10 cellular contexts compared by ENCODE assay signal in the genomic region with DNA sequence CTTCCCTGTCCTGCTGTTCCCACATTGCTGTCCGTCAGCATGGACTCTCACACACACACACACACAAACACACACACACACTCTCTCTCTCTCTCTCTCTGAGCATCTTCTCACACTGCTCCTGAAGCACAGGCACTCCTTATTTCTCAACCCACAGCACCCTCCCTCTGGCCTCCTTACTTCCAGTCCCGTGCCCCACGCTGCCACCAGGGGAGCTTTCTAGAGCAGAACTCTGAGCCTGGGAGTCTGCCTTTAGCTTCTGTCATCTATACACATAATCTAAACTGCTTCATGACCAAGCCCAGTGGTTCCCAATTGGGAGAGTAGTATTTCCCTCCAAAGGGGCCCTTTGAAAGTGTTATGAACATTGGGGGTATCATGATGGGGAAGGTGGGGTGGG. TPM values are rescaled to one million over a fixed set of nuclear protein-coding genes. Genes with fewer than 3 reads are reported as not detected.
DNase-seq lines count a peak whose midpoint lies in the region; ATAC-seq, FAIRE-seq and TF ChIP-seq lines count a peak whose summit lies in the region.
"Had no signal": no experiment of that assay in that cellular context is flagged by ENCODE, and none has a peak within 500 bp of the region (broad histone marks: within the 10 kb centered on the region; RNA-seq: fewer than 3 reads in every experiment).

No MANE protein-coding gene starts in this region.

- H3K36me3 ChIP-seq in H7 (replicated peaks; ENCODE audit: control insufficient read depth, insufficient read depth, low read length) (no peaks in the 10 kb centered on the region; the same call in 1 of the 2 replicates), K562 (ENCODE audit: control insufficient read depth, insufficient read depth, low read length) (no peaks in the 10 kb centered on the region)

- H3K9me1 ChIP-seq in K562 (ENCODE audit: control insufficient read depth, insufficient read depth, low read length) = no peaks in the 10 kb centered on the region

- no peak overlapping the region for H2AFZ ChIP-seq in K562 (ENCODE audit: low read depth, low read length)

- peaks cover 97 to 99% (median 98%) of the 10 kb centered on the region in 3 donors for H3K4me1 Mint-ChIP-seq in T-cell

- DNase-seq in H7 = peak; percentile 37
- peak in 28 of 34 experiments; percentile 21 to 56 (median 40) for DNase-seq in T-cell
- no peak for DNase-seq in K562 (ENCODE audit: extremely low read depth in 1 of 4, low spot score in 3 of 4)
- DNase-seq in retinal pigment epithelial cell (ENCODE audit: low read depth) = no peak
- no peak for DNase-seq in pons (ENCODE audit: low spot score)
- DNase-seq in NOMO-1 (lab: John Stamatoyannopoulos, UW; ENCODE audit: unreplicated experiment in 2 of 2) = no peak
- DNase-seq: GOT3, MM.1S, NCI-H774 had no signal

- no peak for FAIRE-seq in K562 (lab: Jason Lieb, UNC)

- in situ Hi-C loops in K562 (cut with MboI) = no loop called here

- no peaks in the 10 kb centered on the region for H3K27me3 Mint-ChIP-seq in T-cell

- no peak for TF ChIP-seq POLR2A in K562 (conservative IDR thresholded peaks at IDR 0.05)

- no peak for TF ChIP-seq EP300 in K562 (IDR thresholded peaks at IDR 0.05; ENCODE audit: low read length)

- no peak overlapping the region for H3K9ac ChIP-seq in K562 (ENCODE audit: insufficient read depth in 1 of 2, low read depth in 2 of 2, low read length in 2 of 2)

- no peak for TF ChIP-seq RAD21 in K562 (CRISPR knock-in tag; conservative IDR thresholded peaks at IDR 0.05 in 1 of 2, IDR thresholded peaks at IDR 0.05 in 1 of 2)

- no peak overlapping the region for H3K4me2 ChIP-seq in K562 (ENCODE audit: insufficient read depth, low read length)

- H3K4me1 ChIP-seq in K562 (replicated peaks in 1 of 2; ENCODE audit: control insufficient read depth in 2 of 2, insufficient read depth in 2 of 2, low read length in 2 of 2) = no peaks in the 10 kb centered on the region

- no peaks in the 10 kb centered on the region for H3K9me3 Mint-ChIP-seq in T-cell

- CTCF ChIA-PET in T-cell (lab: Charles Lee) = interaction anchor here (0.7 to 2.2 kb wide), 6 partner anchors 27 to 572 kb away, joined by 3 to 12 read pairs (median 6); no protein-coding TSS in a partner anchor
- CTCF ChIA-PET in K562 (lab: Yijun Ruan, JAX; ENCODE audit: low intra/inter-chr PET ratio) = no interaction called here

- intact Hi-C loops in K562 (cut with micrococcal nuclease) = no loop called here

- peaks cover 11% of the 10 kb centered on the region; the same call in 1 of the 2 replicates for H4K20me1 ChIP-seq in K562 (replicated peaks; ENCODE audit: control insufficient read depth, insufficient read depth, low read length)

- no TSS peak for BruUV-seq in K562 (replicated peaks; lab: Mats Ljungman, UMichigan)

- WGBS in K562 (ENCODE audit: insufficient coverage, low coverage, missing lambda C conversion rate) = 0% methylated on average over 3 of the region's 3 CpGs

- H3K27ac Mint-ChIP-seq in T-cell = peak overlapping the region; percentile 96 to 97

- no peaks in the 10 kb centered on the region for H3K79me2 ChIP-seq in K562 (ENCODE audit: control insufficient read depth, insufficient read depth, low read length)

- POLR2A ChIA-PET in T-cell (lab: Charles Lee) (interaction anchor here in 1 of 2 donors (1.0 to 1.3 kb wide), 2 partner anchors 9 to 32 kb away, joined by 3 read pairs; no protein-coding TSS in a partner anchor), K562 (lab: Yijun Ruan, JAX) (interaction anchor here (0.6 to 1.0 kb wide), 2 partner anchors 18 to 721 kb away, joined by 3 to 4 read pairs; no protein-coding TSS in a partner anchor)

- TF ChIP-seq CTCF in K562 (IDR thresholded peaks at IDR 0.05 in 2 of 3, conservative IDR thresholded peaks at IDR 0.05 in 1 of 3; ENCODE audit: insufficient read depth in 2 of 3, low read depth in 1 of 3, low read length in 3 of 3) (peak; percentile 8 to 20 (median 11); a peak in 1 of 6 replicates), retinal pigment epithelial cell (conservative IDR thresholded peaks at IDR 0.05; ENCODE audit: low read depth, low read length) (peak; percentile 6)

- H3K27me3 ChIP-seq in H7 (ENCODE audit: control insufficient read depth, insufficient read depth, low read length) = no peaks in the 10 kb centered on the region
- peaks cover 21 to 44% of the 10 kb centered on the region in 2 experiments; a peak in 4 of 5 replicates for H3K27me3 ChIP-seq in K562 (ENCODE audit: control insufficient read depth in 2 of 2, insufficient read depth in 2 of 2, low read length in 2 of 2)

- H3K4me3 ChIP-seq in H7 (ENCODE audit: insufficient read depth, low read depth, low read length) (no peak overlapping the region), K562 (no peak overlapping the region), retinal pigment epithelial cell (ENCODE audit: low read length) (no peak overlapping the region)

- peaks cover 39% of the 10 kb centered on the region for H3K36me3 Mint-ChIP-seq in T-cell

- H3K27ac ChIP-seq in K562 (ENCODE audit: extremely low read depth, low read depth, low read length) = no peak overlapping the region

- ATAC-seq in T-cell (replicated peaks in 1 of 4) (no peak), K562 (peak; percentile 71), GM21447 (IDR thresholded peaks at IDR 0.05; ENCODE audit: unreplicated experiment) (no peak)

- H3K4me3 Mint-ChIP-seq in T-cell = peak overlapping the region; percentile 14 to 82 (median 51)

- H3K9me3 ChIP-seq in K562 (replicated peaks; ENCODE audit: control insufficient read depth, insufficient read depth, low read depth, low read length) = no peaks in the 10 kb centered on the region

TF ChIP-seq in K562, 482 proteins besides CTCF, POLR2A, EP300 and RAD21 (continues in another document):
- TF ChIP-seq, protein P1, sequence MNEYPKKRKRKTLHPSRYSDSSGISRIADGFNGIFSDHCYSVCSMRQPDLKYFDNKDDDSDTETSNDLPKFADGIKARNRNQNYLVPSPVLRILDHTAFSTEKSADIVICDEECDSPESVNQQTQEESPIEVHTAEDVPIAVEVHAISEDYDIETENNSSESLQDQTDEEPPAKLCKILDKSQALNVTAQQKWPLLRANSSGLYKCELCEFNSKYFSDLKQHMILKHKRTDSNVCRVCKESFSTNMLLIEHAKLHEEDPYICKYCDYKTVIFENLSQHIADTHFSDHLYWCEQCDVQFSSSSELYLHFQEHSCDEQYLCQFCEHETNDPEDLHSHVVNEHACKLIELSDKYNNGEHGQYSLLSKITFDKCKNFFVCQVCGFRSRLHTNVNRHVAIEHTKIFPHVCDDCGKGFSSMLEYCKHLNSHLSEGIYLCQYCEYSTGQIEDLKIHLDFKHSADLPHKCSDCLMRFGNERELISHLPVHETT (CRISPR knock-in tag; conservative IDR thresholded peaks at IDR 0.05 in 1 of 2, IDR thresholded peaks at IDR 0.05 in 1 of 2) = no peak
- TF ChIP-seq ZBTB17 (CRISPR knock-in tag; IDR thresholded peaks at IDR 0.05) (no peak), ZNF830 (CRISPR knock-in tag; IDR thresholded peaks at IDR 0.05) (no peak), ZBTB7A (IDR thresholded peaks at IDR 0.05; ENCODE audit: borderline replicate concordance, control insufficient read depth, low read depth, low read length) (no peak), NFIC (IDR thresholded peaks at IDR 0.05) (no peak)
- TF ChIP-seq, protein P2, sequence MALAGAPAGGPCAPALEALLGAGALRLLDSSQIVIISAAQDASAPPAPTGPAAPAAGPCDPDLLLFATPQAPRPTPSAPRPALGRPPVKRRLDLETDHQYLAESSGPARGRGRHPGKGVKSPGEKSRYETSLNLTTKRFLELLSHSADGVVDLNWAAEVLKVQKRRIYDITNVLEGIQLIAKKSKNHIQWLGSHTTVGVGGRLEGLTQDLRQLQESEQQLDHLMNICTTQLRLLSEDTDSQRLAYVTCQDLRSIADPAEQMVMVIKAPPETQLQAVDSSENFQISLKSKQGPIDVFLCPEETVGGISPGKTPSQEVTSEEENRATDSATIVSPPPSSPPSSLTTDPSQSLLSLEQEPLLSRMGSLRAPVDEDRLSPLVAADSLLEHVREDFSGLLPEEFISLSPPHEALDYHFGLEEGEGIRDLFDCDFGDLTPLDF (CRISPR knock-in tag; IDR thresholded peaks at IDR 0.05) = no peak
- TF ChIP-seq, protein P3, sequence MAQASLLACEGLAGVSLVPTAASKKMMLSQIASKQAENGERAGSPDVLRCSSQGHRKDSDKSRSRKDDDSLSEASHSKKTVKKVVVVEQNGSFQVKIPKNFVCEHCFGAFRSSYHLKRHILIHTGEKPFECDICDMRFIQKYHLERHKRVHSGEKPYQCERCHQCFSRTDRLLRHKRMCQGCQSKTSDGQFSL (CRISPR knock-in tag; IDR thresholded peaks at IDR 0.05) = no peak
- TF ChIP-seq, protein P3 (tag; IDR thresholded peaks at IDR 0.05) = no peak
- TF ChIP-seq, protein P4, sequence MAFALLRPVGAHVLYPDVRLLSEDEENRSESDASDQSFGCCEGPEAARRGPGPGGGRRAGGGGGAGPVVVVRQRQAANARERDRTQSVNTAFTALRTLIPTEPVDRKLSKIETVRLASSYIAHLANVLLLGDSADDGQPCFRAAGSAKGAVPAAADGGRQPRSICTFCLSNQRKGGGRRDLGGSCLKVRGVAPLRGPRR (CRISPR knock-in tag; IDR thresholded peaks at IDR 0.05) = no peak

RNA-seq across cellular contexts. Expression of a gene that starts 29.1 kb away (rescaled TPM):
- total RNA-seq in H7 (2014; rRNA removed; shearing (Covaris generic)) = 4.4 and 7.4 TPM in 2 replicates
- total RNA-seq in T-cell = 100 to 1,000 TPM; 125 to 137 (median 131) TPM
- total RNA-seq in K562 (2011; cell fraction: chromatin; rRNA removed; ENCODE audit: low replicate concordance) = 0.62 and 1.7 TPM in 2 replicates
- total RNA-seq in K562 (2011; cell fraction: nucleolus; rRNA removed) = 0.92 and 1.0 TPM in 2 replicates
- total RNA-seq in K562 (2011; cell fraction: nucleoplasm; rRNA removed) = 1.0 and 1.6 TPM in 2 replicates
- total RNA-seq in K562 (2014; rRNA removed) = 1.8 TPM in 2 replicates
- total RNA-seq in K562 (2014; rRNA removed; fragmentation: Illumina TruSeq; extraction: Trizol) = 1.2 and 1.5 TPM in 2 replicates
- total RNA-seq in K562 (2015; rRNA removed; fragmentation: Illumina TruSeq; extraction: Trizol) = 0.57 and 0.83 TPM in 2 replicates
- 1.6 and 2.3 TPM in 2 replicates for total RNA-seq in K562 (2021)
- polyA plus RNA-seq in K562 (2011; rRNA removed) = 1.6 and 1.7 TPM in 2 replicates
- polyA plus RNA-seq in K562 (2011; cell fraction: cytosol; rRNA removed) = 0.64 and 1.0 TPM in 2 replicates
- polyA plus RNA-seq in K562 (2011; cell fraction: nucleus; rRNA removed) = 0.67 and 0.70 TPM in 2 replicates
- polyA plus RNA-seq in K562 (2012) = 0.76 and 2.3 TPM in 2 replicates
- 1.1 and 1.7 TPM in 2 replicates for polyA plus RNA-seq in K562 (2014; fragmentation: Illumina TruSeq; extraction: Trizol)
- under 1 TPM; 0.31 to 0.58 TPM for polyA plus RNA-seq in K562 (2014; fragmentation: Nextera tagmentation; extraction: Ambion mirVana)
- 0.77 and 1.1 TPM in 2 replicates for polyA plus RNA-seq in K562 (2014; rRNA removed)
- polyA minus RNA-seq in K562 (2011; rRNA and poly(A)+ RNA removed) = 3.1 and 3.2 TPM in 2 replicates
- polyA minus RNA-seq in K562 (2011; cell fraction: cytosol; rRNA and poly(A)+ RNA removed) = 1.3 and 1.9 TPM in 2 replicates
- polyA minus RNA-seq in K562 (2011; cell fraction: nucleus; rRNA and poly(A)+ RNA removed) = 0.94 and 1.6 TPM in 2 replicates

Comparison
In these comparisons a context has a peak if more than half of its experiments do, and no peak if none do; other contexts are left out.
1. DNase-seq: peak in H7 (single experiment) and T-cell (28 of 34); none in K562 (0 of 4), retinal pigment epithelial cell (single experiment), pons (single experiment) and NOMO-1 (0 of 2).
2. RNA of a gene that starts 29.1 kb away (total RNA-seq): 125 to 137 TPM in T-cell; 4.4 to 7.4 TPM in H7 and 0.57 to 2.3 TPM in K562; every median in the first group is over 10 times any median in the second.